Comparison of ENCODE assay signal across 14 cellular contexts in the genomic region with DNA sequence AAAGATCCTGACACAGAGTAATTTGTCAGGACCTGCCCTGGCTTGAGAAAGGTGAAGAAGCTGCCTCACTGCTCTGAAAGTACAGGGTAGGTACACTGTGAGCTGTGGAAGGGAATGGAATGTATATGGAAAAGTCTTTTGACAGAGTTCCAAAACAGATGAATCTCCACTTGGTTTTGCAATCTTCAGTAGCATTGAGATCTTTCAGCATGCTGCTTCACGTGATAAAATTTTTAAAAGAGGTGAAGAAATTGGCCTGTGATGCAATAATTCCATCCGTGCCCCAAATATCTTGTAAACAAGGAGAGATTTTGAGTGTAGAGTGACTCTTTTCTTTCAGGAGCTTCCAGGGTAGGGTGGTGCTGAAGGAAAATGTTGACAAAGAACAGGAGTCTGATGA.
DNase-seq lines count a peak whose midpoint lies in the region; ATAC-seq, FAIRE-seq and TF ChIP-seq lines count a peak whose summit lies in the region.
"Had no signal": no experiment of that assay in that cellular context is flagged by ENCODE, and none has a peak within 500 bp of the region (broad histone marks: within the 10 kb centered on the region; RNA-seq: fewer than 3 reads in every experiment).

No MANE protein-coding gene starts in this region.

- H2AFZ ChIP-seq in GM23248 (no peak overlapping the region), astrocyte (ENCODE audit: low read depth, low read length) (no peak overlapping the region), smooth muscle cell (ENCODE audit: low read depth) (no peak overlapping the region)

- ATAC-seq in Right ventricle myocardium inferior, result no peak
- ATAC-seq: body of pancreas had no signal

- H3K4me1 Mint-ChIP-seq in astrocyte (ENCODE audit: low read depth, unreplicated experiment), result no peaks in the 10 kb centered on the region

- H3K36me3 ChIP-seq in GM23248 (ENCODE audit: low read depth), result no peaks in the 10 kb centered on the region
- H3K36me3 ChIP-seq in astrocyte (ENCODE audit: insufficient read depth, low read length), result no peaks in the 10 kb centered on the region
- no peaks in the 10 kb centered on the region for H3K36me3 ChIP-seq in smooth muscle cell (ENCODE audit: low read depth)
- H3K36me3 ChIP-seq: HAP-1, uterus had no signal

- H3K9ac ChIP-seq in GM23248 (no peak overlapping the region), astrocyte (ENCODE audit: low read length) (no peak overlapping the region), smooth muscle cell (ENCODE audit: low read depth) (no peak overlapping the region)

- H4K20me1 ChIP-seq in GM23248 (ENCODE audit: insufficient read depth), result no peaks in the 10 kb centered on the region
- H4K20me1 ChIP-seq in astrocyte (ENCODE audit: insufficient read depth, low read length), result no peaks in the 10 kb centered on the region
- no peaks in the 10 kb centered on the region for H4K20me1 ChIP-seq in smooth muscle cell (ENCODE audit: low read depth)

- peaks cover 11% of the 10 kb centered on the region for H3K27me3 Mint-ChIP-seq in astrocyte (ENCODE audit: low read depth, unreplicated experiment)

- H3K9me2 ChIP-seq in GM23248 (ENCODE audit: insufficient read depth), result no peaks in the 10 kb centered on the region

- H3K9me3 ChIP-seq in GM23248 (ENCODE audit: low read depth), result no peaks in the 10 kb centered on the region
- no peaks in the 10 kb centered on the region for H3K9me3 ChIP-seq in astrocyte (ENCODE audit: insufficient read depth, low read depth, low read length)
- H3K9me3 ChIP-seq in smooth muscle cell (replicated peaks; ENCODE audit: low read depth), result no peaks in the 10 kb centered on the region
- H3K9me3 ChIP-seq: body of pancreas, HAP-1, uterus had no signal

- H3K4me3 Mint-ChIP-seq in astrocyte (ENCODE audit: unreplicated experiment), result no peak overlapping the region

- TF ChIP-seq CTCF in astrocyte (IDR thresholded peaks at IDR 0.05; ENCODE audit: insufficient read depth, low read depth, low read length) (no peak), foreskin fibroblast (IDR thresholded peaks at IDR 0.05; ENCODE audit: low read depth, low read length) (no peak), smooth muscle cell (IDR thresholded peaks at IDR 0.05; ENCODE audit: borderline replicate concordance, insufficient read depth, poor library complexity, severe bottlenecking) (no peak)

- no peak overlapping the region for H3K4me3 ChIP-seq in GM23248
- no peak overlapping the region for H3K4me3 ChIP-seq in astrocyte (ENCODE audit: insufficient read depth, low read depth, low read length)
- no peak overlapping the region for H3K4me3 ChIP-seq in foreskin fibroblast (ENCODE audit: low read depth in 1 of 2, low read length in 2 of 2)
- no peak overlapping the region for H3K4me3 ChIP-seq in smooth muscle cell
- H3K4me3 ChIP-seq: body of pancreas, HAP-1, uterus had no signal

- H3K9me3 Mint-ChIP-seq in astrocyte (ENCODE audit: unreplicated experiment), result peaks cover 3% of the 10 kb centered on the region

- WGBS in GM23248 (ENCODE audit: low coverage in 1 of 2, low lambda C conversion rate in 2 of 2, missing lambda C conversion rate in 2 of 2), 2 experiments, result 0 to 5% methylated on average over 2 of the region's 2 CpGs
- WGBS in smooth muscle cell (ENCODE audit: low lambda C conversion rate), result 29% methylated on average over 2 of the region's 2 CpGs

- intact Hi-C loops in Right ventricle myocardium inferior (cut with DNase I), result no loop called here

- DNase-seq in GM23248, result peak; percentile 84
- DNase-seq in astrocyte (ENCODE audit: low read depth), result peak; percentile 12
- DNase-seq in foreskin fibroblast, result peak; percentile 77 to 88
- DNase-seq in smooth muscle cell (lab: John Stamatoyannopoulos, UW; ENCODE audit: unreplicated experiment), result no peak
- DNase-seq in GDM1 (lab: John Stamatoyannopoulos, UW), result no peak
- DNase-seq in Right ventricle myocardium inferior (ENCODE audit: missing footprints), result no peak
- DNase-seq in pons (ENCODE audit: low spot score), result no peak
- DNase-seq: activated CD4-positive, alpha-beta T cell treated with anti-CD3 and anti-CD28 coated beads for 4 hours; activated T-cell treated with anti-CD3 and anti-CD28 coated beads, Interleukin-2, amount 50 U/mL, for 48 hours; body of pancreas; Right ventricle myocardium superior; stimulated activated CD4-positive, alpha-beta T cell treated with anti-CD3 and anti-CD28 coated beads, Interleukin-2, amount 100 ng/mL, for 48 hours had no signal

- no peaks in the 10 kb centered on the region for H3K36me3 Mint-ChIP-seq in astrocyte (ENCODE audit: low read depth, unreplicated experiment)

- H3K4me1 ChIP-seq in GM23248 (ENCODE audit: insufficient read depth) (peaks cover 11% of the 10 kb centered on the region), astrocyte (ENCODE audit: insufficient read depth, low read length) (peaks cover 18% of the 10 kb centered on the region), smooth muscle cell (ENCODE audit: low read depth) (no peaks in the 10 kb centered on the region)
- H3K4me1 ChIP-seq: HAP-1, uterus had no signal

- no peak for FAIRE-seq in astrocyte (lab: Jason Lieb, UNC)

- H3K27me3 ChIP-seq in GM23248 (replicated peaks; ENCODE audit: insufficient read depth) (no peaks in the 10 kb centered on the region), astrocyte (ENCODE audit: insufficient read depth, low read length) (peaks cover 2% of the 10 kb centered on the region), smooth muscle cell (ENCODE audit: low read depth) (no peaks in the 10 kb centered on the region)
- H3K27me3 ChIP-seq: body of pancreas, uterus had no signal

- no peaks in the 10 kb centered on the region for H3K79me2 ChIP-seq in GM23248 (ENCODE audit: insufficient read depth)
- H3K79me2 ChIP-seq in astrocyte (ENCODE audit: insufficient read depth, low read length), result no peaks in the 10 kb centered on the region
- H3K79me2 ChIP-seq in smooth muscle cell (ENCODE audit: low read depth), result no peaks in the 10 kb centered on the region

- H3K27ac ChIP-seq in GM23248 (0 out of 2 replicates have a peak overlapping the region, but pooled peaks have one; percentile 11), astrocyte (ENCODE audit: low read depth, low read length) (no peak overlapping the region), smooth muscle cell (ENCODE audit: low read depth) (no peak overlapping the region)
- H3K27ac ChIP-seq: body of pancreas had no signal

- H3K4me2 ChIP-seq in GM23248 (ENCODE audit: unreplicated experiment) (peak overlapping the region; percentile 3), astrocyte (ENCODE audit: low read length) (no peak overlapping the region), smooth muscle cell (peak overlapping the region; percentile 13)

- H3F3A ChIP-seq in GM23248 (ENCODE audit: insufficient read depth) (peaks cover 4% of the 10 kb centered on the region; the same call in 1 of the 2 replicates), smooth muscle cell (ENCODE audit: low read depth) (no peaks in the 10 kb centered on the region)

- no peak overlapping the region for H3K27ac Mint-ChIP-seq in astrocyte (ENCODE audit: unreplicated experiment)

- in situ Hi-C loops in GM23248 (cut with MboI), result no loop called here

Comparison
In these comparisons a context has a peak if more than half of its experiments do, and no peak if none do; other contexts are left out.
1. DNase-seq: peak in GM23248 (single experiment), astrocyte (single experiment) and foreskin fibroblast (2 of 2); none in smooth muscle cell (single experiment), GDM1 (single experiment), Right ventricle myocardium inferior (single experiment) and pons (single experiment).